In the genomic region with DNA sequence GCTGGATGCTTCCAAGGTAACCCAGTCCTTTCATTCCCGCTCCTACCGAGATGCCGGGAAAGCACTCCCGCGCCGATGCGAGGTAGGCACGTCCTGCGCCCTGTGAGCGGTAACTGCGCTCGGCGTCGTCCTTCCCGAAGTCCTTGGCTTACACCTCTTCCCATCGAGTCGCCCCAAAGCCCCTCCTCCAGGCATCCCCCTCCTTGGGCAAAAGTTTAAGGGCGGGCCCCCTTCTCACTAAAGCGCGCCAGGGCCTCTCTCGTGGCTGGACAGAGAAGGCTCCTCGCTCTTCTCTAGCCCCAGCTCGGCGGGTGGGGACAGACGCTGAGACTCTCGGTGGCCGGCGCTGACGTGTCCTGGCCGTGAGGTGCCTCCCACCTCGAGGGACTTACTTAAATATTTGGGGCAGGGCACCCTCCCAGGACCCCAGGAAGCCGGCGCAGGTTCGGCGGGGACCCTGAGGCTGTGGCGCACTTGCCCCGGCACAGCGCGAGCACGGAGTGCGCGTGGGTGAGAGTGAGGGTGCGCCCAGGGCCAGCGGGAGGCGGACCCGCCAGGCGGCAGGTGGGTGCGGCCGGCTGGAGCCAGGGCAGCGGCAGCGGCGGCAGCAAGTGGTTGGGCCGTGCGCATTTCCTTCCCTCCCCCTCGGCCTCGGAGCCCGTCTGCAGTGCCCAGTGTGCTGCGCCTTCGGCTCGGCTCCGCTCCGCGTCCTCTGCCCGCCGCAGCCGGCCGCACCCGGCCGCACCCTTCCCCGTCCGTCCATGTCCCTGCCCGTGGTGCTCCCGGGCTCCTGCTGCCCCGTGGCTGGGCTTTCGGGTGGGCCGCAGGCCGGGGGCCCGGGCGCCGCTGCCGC, we compare ENCODE assay signal across 1 cellular context.
TF ChIP-seq lines count a peak whose summit lies in the region.

A gene with protein sequence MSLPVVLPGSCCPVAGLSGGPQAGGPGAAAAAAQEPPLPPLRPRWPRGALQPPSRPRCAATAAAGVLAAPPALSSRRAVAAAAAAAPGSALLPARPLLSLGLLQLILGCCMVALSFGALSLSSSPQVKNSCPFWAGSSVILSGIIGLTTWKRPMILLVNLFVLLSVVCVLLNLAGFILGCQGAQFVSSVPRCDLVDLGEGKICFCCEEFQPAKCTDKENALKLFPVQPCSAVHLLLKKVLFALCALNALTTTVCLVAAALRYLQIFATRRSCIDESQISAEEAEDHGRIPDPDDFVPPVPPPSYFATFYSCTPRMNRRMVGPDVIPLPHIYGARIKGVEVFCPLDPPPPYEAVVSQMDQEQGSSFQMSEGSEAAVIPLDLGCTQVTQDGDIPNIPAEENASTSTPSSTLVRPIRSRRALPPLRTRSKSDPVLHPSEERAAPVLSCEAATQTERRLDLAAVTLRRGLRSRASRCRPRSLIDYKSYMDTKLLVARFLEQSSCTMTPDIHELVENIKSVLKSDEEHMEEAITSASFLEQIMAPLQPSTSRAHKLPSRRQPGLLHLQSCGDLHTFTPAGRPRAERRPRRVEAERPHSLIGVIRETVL (plus strand): TSS at position 667 of the 853 bp plus-strand sequence. CDS start 95 bp downstream, at position 762.

TF ChIP-seq in WTC11, 78 proteins besides CTCF, POLR2A, EP300 and RAD21 (continued from another document):
- TF ChIP-seq, protein P1, sequence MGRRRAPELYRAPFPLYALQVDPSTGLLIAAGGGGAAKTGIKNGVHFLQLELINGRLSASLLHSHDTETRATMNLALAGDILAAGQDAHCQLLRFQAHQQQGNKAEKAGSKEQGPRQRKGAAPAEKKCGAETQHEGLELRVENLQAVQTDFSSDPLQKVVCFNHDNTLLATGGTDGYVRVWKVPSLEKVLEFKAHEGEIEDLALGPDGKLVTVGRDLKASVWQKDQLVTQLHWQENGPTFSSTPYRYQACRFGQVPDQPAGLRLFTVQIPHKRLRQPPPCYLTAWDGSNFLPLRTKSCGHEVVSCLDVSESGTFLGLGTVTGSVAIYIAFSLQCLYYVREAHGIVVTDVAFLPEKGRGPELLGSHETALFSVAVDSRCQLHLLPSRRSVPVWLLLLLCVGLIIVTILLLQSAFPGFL (CRISPR knock-in tag; IDR thresholded peaks at IDR 0.05; ENCODE audit: borderline replicate concordance): peak; percentile 68; the same call in 1 of the 2 replicates
- TF ChIP-seq ZNF423 (CRISPR knock-in tag; IDR thresholded peaks at IDR 0.05) (peak; percentile 71), CREB1 (CRISPR knock-in tag; IDR thresholded peaks at IDR 0.05) (peak; percentile 58; the same call in 1 of the 2 replicates), RELA (CRISPR knock-in tag; IDR thresholded peaks at IDR 0.05; ENCODE audit: borderline replicate concordance) (no peak), NFE2L1 (CRISPR knock-in tag; IDR thresholded peaks at IDR 0.05) (peak; percentile 65), ETV6 (CRISPR knock-in tag; IDR thresholded peaks at IDR 0.05) (peak; percentile 37; the same call in 1 of the 2 replicates), NR1H2 (CRISPR knock-in tag; IDR thresholded peaks at IDR 0.05) (no peak)
TF ChIP-seq in WTC11: peak in this region for 26.
